Comparison of ENCODE assay signal across 8 cellular contexts in genomic region chrX:54807524-54808108, GRCh38. TPM values are rescaled to one million over a fixed set of nuclear protein-coding genes. Genes with fewer than 3 reads are reported as not detected.
DNase-seq lines count a peak whose midpoint lies in the region; ATAC-seq, FAIRE-seq and TF ChIP-seq lines count a peak whose summit lies in the region.

A gene with protein sequence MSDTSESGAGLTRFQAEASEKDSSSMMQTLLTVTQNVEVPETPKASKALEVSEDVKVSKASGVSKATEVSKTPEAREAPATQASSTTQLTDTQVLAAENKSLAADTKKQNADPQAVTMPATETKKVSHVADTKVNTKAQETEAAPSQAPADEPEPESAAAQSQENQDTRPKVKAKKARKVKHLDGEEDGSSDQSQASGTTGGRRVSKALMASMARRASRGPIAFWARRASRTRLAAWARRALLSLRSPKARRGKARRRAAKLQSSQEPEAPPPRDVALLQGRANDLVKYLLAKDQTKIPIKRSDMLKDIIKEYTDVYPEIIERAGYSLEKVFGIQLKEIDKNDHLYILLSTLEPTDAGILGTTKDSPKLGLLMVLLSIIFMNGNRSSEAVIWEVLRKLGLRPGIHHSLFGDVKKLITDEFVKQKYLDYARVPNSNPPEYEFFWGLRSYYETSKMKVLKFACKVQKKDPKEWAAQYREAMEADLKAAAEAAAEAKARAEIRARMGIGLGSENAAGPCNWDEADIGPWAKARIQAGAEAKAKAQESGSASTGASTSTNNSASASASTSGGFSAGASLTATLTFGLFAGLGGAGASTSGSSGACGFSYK (plus strand): TSS chrX:54807745. CDS start chrX:54809332, 1,587 bp downstream.

- intact Hi-C loops in colonic mucosa (cut with DNase I), result loop anchor here (10.0 kb wide), 1 partner anchor 163 kb away; no protein-coding TSS in a partner anchor

- DNase-seq in AG04449 (ENCODE audit: low read depth, low spot score) (no peak), HT1080 (ENCODE audit: low read depth) (peak; percentile 0), colonic mucosa (peak; percentile 37)

- ATAC-seq in GM18858 (IDR thresholded peaks at IDR 0.05; ENCODE audit: unreplicated experiment) (no peak), HG03135 (IDR thresholded peaks at IDR 0.05; ENCODE audit: unreplicated experiment) (no peak)

- H3K9me3 ChIP-seq in colonic mucosa, result no peaks in the 10 kb centered on the region
- no peaks in the 10 kb centered on the region for H3K9me3 ChIP-seq in skeletal muscle tissue (ENCODE audit: control insufficient read depth in 3 of 3, low read length in 3 of 3)

- H3K27me3 ChIP-seq in colonic mucosa (no peaks in the 10 kb centered on the region), skeletal muscle tissue (ENCODE audit: control insufficient read depth in 3 of 3, insufficient read depth in 3 of 3, low read length in 3 of 3) (no peaks in the 10 kb centered on the region)

- peak; percentile 9 for FAIRE-seq in islet of Langerhans (lab: Jason Lieb, UNC)

- H3K4me3 ChIP-seq in AG04449 (ENCODE audit: low read depth, low read length) (peak within 1 kb of the TSS; percentile 73), colonic mucosa (peak within 1 kb of the TSS; percentile 52), skeletal muscle tissue (ENCODE audit: low read length in 3 of 3) (peak within 1 kb of the TSS; percentile 74 to 86 (median 81))

- POLR2A ChIA-PET in AG04449 (lab: Yijun Ruan, JAX), result interaction anchor here (0.7 to 1.5 kb wide), 3 partner anchors 114 to 246 kb away, joined by 3 to 8 read pairs (median 3); partner anchors contain the start of gene APEX2

- H3K27ac ChIP-seq in VCaP (peak within 1 kb of the TSS; percentile 90), colonic mucosa (peak within 1 kb of the TSS; percentile 79), skeletal muscle tissue (ENCODE audit: low read depth, low read length) (peak within 1 kb of the TSS; percentile 90)

- CTCF ChIA-PET in AG04449 (lab: Yijun Ruan, JAX), result no interaction called here

- peak within 1 kb of the TSS; percentile 54 to 59 for H3K9ac ChIP-seq in colonic mucosa (ENCODE audit: low read depth in 2 of 2, low read length in 2 of 2)
- peak within 1 kb of the TSS; percentile 81 to 85 (median 84) for H3K9ac ChIP-seq in skeletal muscle tissue (ENCODE audit: low read depth in 1 of 3, low read length in 3 of 3)

- TF ChIP-seq CTCF in AG04449 (IDR thresholded peaks at IDR 0.05; ENCODE audit: insufficient read depth, low read length, missing control alignments), result no peak
- TF ChIP-seq CTCF in VCaP (conservative IDR thresholded peaks at IDR 0.05), result no peak
- no peak for TF ChIP-seq CTCF in colonic mucosa (IDR thresholded peaks at IDR 0.05)

- no peaks in the 10 kb centered on the region for H3K36me3 ChIP-seq in colonic mucosa
- peaks cover 25 to 29% (median 27%) of the 10 kb centered on the region in 3 donors for H3K36me3 ChIP-seq in skeletal muscle tissue (ENCODE audit: control insufficient read depth in 3 of 3, insufficient read depth in 3 of 3, low read length in 3 of 3)

- H3K4me1 ChIP-seq in colonic mucosa, result no peaks in the 10 kb centered on the region
- peaks cover 11 to 16% (median 16%) of the 10 kb centered on the region in 3 donors for H3K4me1 ChIP-seq in skeletal muscle tissue (ENCODE audit: control insufficient read depth in 3 of 3, insufficient read depth in 3 of 3, low read length in 3 of 3)

RNA-seq across cellular contexts. Expression of the gene that starts here (rescaled TPM):
- 47.5 and 52.9 TPM in 2 replicates for total RNA-seq in HT1080 (2014; rRNA removed; shearing (Covaris generic))
- polyA plus RNA-seq in HT1080 (2015; cell fraction: cytosol; rRNA removed), result 56.6 and 59.8 TPM in 2 replicates
- polyA plus RNA-seq in HT1080 (2015; cell fraction: nucleus; rRNA removed), result 214 and 215 TPM in 2 replicates
- total RNA-seq in colonic mucosa (10 to 100 TPM; 61.6 to 85.5 TPM), skeletal muscle tissue (694 TPM)
